ENCODE assay signal across 8 cellular contexts in the genomic region with DNA sequence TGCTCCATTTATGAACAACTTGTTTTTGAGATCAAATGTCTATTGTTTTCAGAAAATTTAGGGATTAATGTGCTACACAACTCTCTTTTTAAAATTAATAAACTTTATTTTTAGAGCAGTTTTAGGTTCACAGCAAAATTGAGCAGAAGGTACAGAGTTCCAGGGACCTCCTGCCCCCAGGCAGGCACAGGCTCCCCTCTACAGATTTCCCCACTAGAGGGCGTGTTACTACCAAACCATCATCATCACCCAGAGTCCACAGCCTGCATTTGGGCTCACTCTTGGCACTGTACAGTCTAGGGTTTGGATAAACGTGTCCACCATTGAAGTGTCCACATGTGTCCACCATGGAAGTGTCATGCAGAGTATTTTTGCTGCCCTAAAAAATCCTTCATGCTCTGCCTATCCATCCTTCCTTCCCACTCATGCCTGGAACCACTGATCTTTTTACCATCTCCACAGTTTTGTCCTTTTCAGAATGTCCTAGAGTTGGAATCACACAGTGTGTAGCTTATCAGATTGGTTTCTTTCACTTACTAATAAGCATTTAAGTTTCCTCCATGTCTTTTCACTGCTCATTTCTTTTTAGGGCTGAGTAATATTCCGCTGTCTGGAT.
A peak's percentile ranks its signal among the peaks of the same experiment; 100 is the strongest.
DNase-seq lines count a peak whose midpoint lies in the region; ATAC-seq, FAIRE-seq and TF ChIP-seq lines count a peak whose summit lies in the region.

No MANE protein-coding gene starts in this region.

- in situ Hi-C loops in K562 (cut with MboI): no loop called here

- H3K4me3 ChIP-seq in K562 (no peak overlapping the region), lower lobe of right lung (no peak overlapping the region)

- H3K27me3 ChIP-seq in K562 (ENCODE audit: control insufficient read depth in 2 of 2, insufficient read depth in 2 of 2, low read length in 2 of 2): peaks cover 0 to 16% of the 10 kb centered on the region in 2 experiments; a peak in 3 of 5 replicates
- peaks cover 21% of the 10 kb centered on the region for H3K27me3 ChIP-seq in lower lobe of right lung (ENCODE audit: low read depth)

- H3K4me2 ChIP-seq in K562 (ENCODE audit: insufficient read depth, low read length): no peak overlapping the region

- no peaks in the 10 kb centered on the region for H3K36me3 ChIP-seq in K562 (ENCODE audit: control insufficient read depth, insufficient read depth, low read length)
- no peaks in the 10 kb centered on the region for H3K36me3 ChIP-seq in lower lobe of right lung

- POLR2A ChIA-PET in K562 (lab: Yijun Ruan, JAX): no interaction called here

- H2AFZ ChIP-seq in K562 (ENCODE audit: low read depth, low read length): no peak overlapping the region

- ATAC-seq in HG02763 (IDR thresholded peaks at IDR 0.05; ENCODE audit: unreplicated experiment) (peak; percentile 54), K562 (peak; percentile 97), lower lobe of right lung (peak; percentile 51 to 59)

- TF ChIP-seq RAD21 in K562 (CRISPR knock-in tag; conservative IDR thresholded peaks at IDR 0.05 in 1 of 2, IDR thresholded peaks at IDR 0.05 in 1 of 2): peak in 1 of 2 experiments; percentile 67; a peak in 2 of 4 replicates

- H3K9ac ChIP-seq in K562 (ENCODE audit: insufficient read depth in 1 of 2, low read depth in 2 of 2, low read length in 2 of 2): no peak overlapping the region

- TF ChIP-seq CTCF in K562 (IDR thresholded peaks at IDR 0.05 in 2 of 3, conservative IDR thresholded peaks at IDR 0.05 in 1 of 3; ENCODE audit: insufficient read depth in 2 of 3, low read depth in 1 of 3, low read length in 3 of 3) (peak; percentile 72 to 73 (median 73)), lower lobe of right lung (IDR thresholded peaks at IDR 0.05) (peak; percentile 66)

- H3K9me1 ChIP-seq in K562 (ENCODE audit: control insufficient read depth, insufficient read depth, low read length): no peaks in the 10 kb centered on the region

- H3K9me3 ChIP-seq in K562 (replicated peaks; ENCODE audit: control insufficient read depth, insufficient read depth, low read depth, low read length) (no peaks in the 10 kb centered on the region), lower lobe of right lung (no peaks in the 10 kb centered on the region)

- intact Hi-C loops in K562 (cut with micrococcal nuclease) (loop anchor here (2.0 kb wide), 1 partner anchor 413 kb away; no protein-coding TSS in a partner anchor), lower lobe of right lung (cut with DNase I) (no loop called here)

- no peaks in the 10 kb centered on the region for H3K79me2 ChIP-seq in K562 (ENCODE audit: control insufficient read depth, insufficient read depth, low read length)

- DNase-seq in SIG-M5 treated with dmso at 0.1 percent for 504 hours (lab: John Stamatoyannopoulos, UW; ENCODE audit: unreplicated experiment) (peak; percentile 19), SIG-M5 (lab: John Stamatoyannopoulos, UW) (no peak), RPMI8226 (peak; percentile 75), K562 (ENCODE audit: extremely low read depth in 1 of 4, low spot score in 3 of 4) (peak; percentile 61 to 82 (median 77)), lower lobe of right lung (no peak), mesenteric fat pad (ENCODE audit: low spot score) (no peak), DMS153 treated with DMSO at 0.1 percent for 48 hours (lab: John Stamatoyannopoulos, UW; ENCODE audit: unreplicated experiment) (no peak)

- BruUV-seq in K562 (replicated peaks; lab: Mats Ljungman, UMichigan): no TSS peak

- H4K20me1 ChIP-seq in K562 (replicated peaks; ENCODE audit: control insufficient read depth, insufficient read depth, low read length): peaks cover 4% of the 10 kb centered on the region; the same call in 1 of the 2 replicates

- H3K4me1 ChIP-seq in K562 (replicated peaks in 1 of 2; ENCODE audit: control insufficient read depth in 2 of 2, insufficient read depth in 2 of 2, low read length in 2 of 2) (no peaks in the 10 kb centered on the region), lower lobe of right lung (no peaks in the 10 kb centered on the region)

- CTCF ChIA-PET in K562 (lab: Yijun Ruan, JAX; ENCODE audit: low intra/inter-chr PET ratio): no interaction called here

- 6% methylated on average over 3 of the region's 3 CpGs for WGBS in K562 (ENCODE audit: insufficient coverage, low coverage, missing lambda C conversion rate)

- TF ChIP-seq POLR2A in K562 (conservative IDR thresholded peaks at IDR 0.05): no peak

- H3K27ac ChIP-seq in K562 (ENCODE audit: extremely low read depth, low read depth, low read length): no peak overlapping the region
- no peak overlapping the region for H3K27ac ChIP-seq in lower lobe of right lung

- FAIRE-seq in K562 (lab: Jason Lieb, UNC): peak; percentile 91

- TF ChIP-seq EP300 in K562 (IDR thresholded peaks at IDR 0.05; ENCODE audit: low read length): no peak

TF ChIP-seq in K562, 482 proteins besides CTCF, POLR2A, EP300 and RAD21:
- TF ChIP-seq, protein P1, sequence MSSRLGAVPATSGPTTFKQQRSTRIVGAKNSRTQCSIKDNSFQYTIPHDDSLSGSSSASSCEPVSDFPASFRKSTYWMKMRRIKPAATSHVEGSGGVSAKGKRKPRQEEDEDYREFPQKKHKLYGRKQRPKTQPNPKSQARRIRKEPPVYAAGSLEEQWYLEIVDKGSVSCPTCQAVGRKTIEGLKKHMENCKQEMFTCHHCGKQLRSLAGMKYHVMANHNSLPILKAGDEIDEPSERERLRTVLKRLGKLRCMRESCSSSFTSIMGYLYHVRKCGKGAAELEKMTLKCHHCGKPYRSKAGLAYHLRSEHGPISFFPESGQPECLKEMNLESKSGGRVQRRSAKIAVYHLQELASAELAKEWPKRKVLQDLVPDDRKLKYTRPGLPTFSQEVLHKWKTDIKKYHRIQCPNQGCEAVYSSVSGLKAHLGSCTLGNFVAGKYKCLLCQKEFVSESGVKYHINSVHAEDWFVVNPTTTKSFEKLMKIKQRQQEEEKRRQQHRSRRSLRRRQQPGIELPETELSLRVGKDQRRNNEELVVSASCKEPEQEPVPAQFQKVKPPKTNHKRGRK (tag; IDR thresholded peaks at IDR 0.05): no peak
- TF ChIP-seq SMC3 (conservative IDR thresholded peaks at IDR 0.05; ENCODE audit: insufficient read depth, low read depth, low read length) (peak; percentile 48), NR2C1 (IDR thresholded peaks at IDR 0.05) (no peak), NR2C1 (tag; IDR thresholded peaks at IDR 0.05) (no peak), CREM (IDR thresholded peaks at IDR 0.05; ENCODE audit: low read depth) (peak; percentile 35; the same call in 1 of the 2 replicates), ZNF57 (CRISPR knock-in tag; IDR thresholded peaks at IDR 0.05) (no peak)
- TF ChIP-seq, protein P2, sequence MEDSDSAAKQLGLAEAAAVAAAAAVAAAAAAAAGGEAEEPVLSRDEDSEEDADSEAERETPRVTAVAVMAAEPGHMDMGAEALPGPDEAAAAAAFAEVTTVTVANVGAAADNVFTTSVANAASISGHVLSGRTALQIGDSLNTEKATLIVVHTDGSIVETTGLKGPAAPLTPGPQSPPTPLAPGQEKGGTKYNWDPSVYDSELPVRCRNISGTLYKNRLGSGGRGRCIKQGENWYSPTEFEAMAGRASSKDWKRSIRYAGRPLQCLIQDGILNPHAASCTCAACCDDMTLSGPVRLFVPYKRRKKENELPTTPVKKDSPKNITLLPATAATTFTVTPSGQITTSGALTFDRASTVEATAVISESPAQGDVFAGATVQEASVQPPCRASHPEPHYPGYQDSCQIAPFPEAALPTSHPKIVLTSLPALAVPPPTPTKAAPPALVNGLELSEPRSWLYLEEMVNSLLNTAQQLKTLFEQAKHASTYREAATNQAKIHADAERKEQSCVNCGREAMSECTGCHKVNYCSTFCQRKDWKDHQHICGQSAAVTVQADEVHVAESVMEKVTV (CRISPR knock-in tag; IDR thresholded peaks at IDR 0.05): 0 out of 2 replicates have a peak, but pooled peaks have one; percentile 17
- TF ChIP-seq, protein P3, sequence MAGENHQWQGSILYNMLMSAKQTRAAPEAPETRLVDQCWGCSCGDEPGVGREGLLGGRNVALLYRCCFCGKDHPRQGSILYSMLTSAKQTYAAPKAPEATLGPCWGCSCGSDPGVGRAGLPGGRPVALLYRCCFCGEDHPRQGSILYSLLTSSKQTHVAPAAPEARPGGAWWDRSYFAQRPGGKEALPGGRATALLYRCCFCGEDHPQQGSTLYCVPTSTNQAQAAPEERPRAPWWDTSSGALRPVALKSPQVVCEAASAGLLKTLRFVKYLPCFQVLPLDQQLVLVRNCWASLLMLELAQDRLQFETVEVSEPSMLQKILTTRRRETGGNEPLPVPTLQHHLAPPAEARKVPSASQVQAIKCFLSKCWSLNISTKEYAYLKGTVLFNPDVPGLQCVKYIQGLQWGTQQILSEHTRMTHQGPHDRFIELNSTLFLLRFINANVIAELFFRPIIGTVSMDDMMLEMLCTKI (IDR thresholded peaks at IDR 0.05; ENCODE audit: partially characterized antibody): no peak

Comparison
In these comparisons a context has a peak if more than half of its experiments do, and no peak if none do; other contexts are left out.
1. DNase-seq: peak in SIG-M5 treated with dmso at 0.1 percent for 504 hours (single experiment), RPMI8226 (single experiment) and K562 (4 of 4); none in SIG-M5 (single experiment), lower lobe of right lung (single experiment), mesenteric fat pad (single experiment) and DMS153 treated with DMSO at 0.1 percent for 48 hours (single experiment).
2. Peak in every context shown above with its lines, with median percentiles within 50 percentile points of each other: ATAC-seq.